ENCODE assay signal across 28 cellular contexts in the genomic region with DNA sequence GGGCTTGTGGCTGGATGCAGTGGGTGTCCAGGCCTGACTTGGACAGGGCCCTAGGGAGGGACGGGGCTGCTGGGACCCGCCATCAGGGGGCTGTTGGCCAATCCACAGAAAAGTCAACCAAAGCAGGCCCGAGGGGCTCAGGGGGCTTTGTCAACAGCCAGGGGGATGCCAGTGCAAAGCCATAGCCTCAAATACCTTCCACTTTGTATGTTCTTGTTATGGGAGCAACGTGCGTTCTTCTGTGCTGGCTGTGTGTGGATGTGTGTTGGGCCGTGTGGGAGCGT. TPM values are rescaled to one million over a fixed set of nuclear protein-coding genes. Genes with fewer than 3 reads are reported as not detected.
"Had no signal": no experiment of that assay in that cellular context is flagged by ENCODE, and none has a peak within 500 bp of the region (broad histone marks: within the 10 kb centered on the region; RNA-seq: fewer than 3 reads in every experiment).

No MANE protein-coding gene starts in this region.

- H3K4me1 ChIP-seq: colonic mucosa, heart right ventricle, left ventricle myocardium inferior, neural progenitor cell, psoas muscle, transverse colon, vagina had no signal

- H3K36me3 ChIP-seq: colonic mucosa, esophagus squamous epithelium, heart right ventricle, left ventricle myocardium inferior, lower lobe of right lung, neural progenitor cell, thoracic aorta, transverse colon, vagina had no signal

- H3K27ac ChIP-seq: colonic mucosa, esophagus squamous epithelium, heart right ventricle, left ventricle myocardium inferior, lower lobe of right lung, neural progenitor cell, psoas muscle, skin epidermis, thoracic aorta, transverse colon, vagina had no signal

- H3K4me3 ChIP-seq: colonic mucosa, esophagus squamous epithelium, heart right ventricle, left ventricle myocardium inferior, lower lobe of right lung, mucosa of descending colon, neural progenitor cell, psoas muscle, skin epidermis, thoracic aorta, transverse colon, vagina had no signal

- H3K9me3 ChIP-seq: colonic mucosa, esophagus squamous epithelium, heart right ventricle, left ventricle myocardium inferior, lower lobe of right lung, mucosa of descending colon, psoas muscle, thoracic aorta, transverse colon, vagina had no signal

- H3K27me3 ChIP-seq: colonic mucosa, transverse colon, vagina had no signal

- DNase-seq: colonic mucosa; dermis blood vessel endothelial cell; effector memory CD4-positive, alpha-beta T cell; erythroblast; esophagus squamous epithelium; foreskin melanocyte; glutamatergic neuron; heart right ventricle; hippocampal formation; left colon; left ventricle myocardium inferior; lower lobe of right lung; naive B cell; psoas muscle; stimulated activated CD4-positive, alpha-beta T cell treated with anti-CD3 and anti-CD28 coated beads, Interleukin-15, amount 100 ng/mL, for 24 hours; stimulated activated CD4-positive, alpha-beta T cell treated with anti-CD3 and anti-CD28 coated beads, Interleukin-2, amount 100 ng/mL, for 48 hours; stimulated activated naive B cell treated with anti-CD40 and anti-IgM and Interleukin-4, amounts not matched to agents 10 μg/mL and 1 μg/mL and 100 μg/mL, for 72 hours; transverse colon had no signal

- ATAC-seq: heart right ventricle; left colon; lower lobe of right lung; mucosa of descending colon; natural killer cell treated with Interleukin-12 subunit alpha and Interleukin-12 subunit beta and Interleukin-15 and Interleukin-18, amount 100 ng/mL, for 72 hours; psoas muscle; right cardiac atrium; stimulated activated naive B cell treated with anti-CD40 and anti-IgM and Interleukin-4, amounts not matched to agents 10 μg/mL and 1 μg/mL and 100 μg/mL, for 72 hours had no signal

RNA-seq across cellular contexts. Expression of gene WNT3A, which starts 40.3 kb away (rescaled TPM):
- total RNA-seq: colonic mucosa; dermis blood vessel endothelial cell; heart right ventricle; kidney epithelial cell; left ventricle myocardium inferior; mucosa of descending colon; natural killer cell treated with Interleukin-12 subunit alpha and Interleukin-12 subunit beta and Interleukin-15 and Interleukin-18, amount 100 ng/mL, for 72 hours; osteoblast; psoas muscle; renal cortical epithelial cell; right cardiac atrium; thoracic aorta; transverse colon; vagina had no signal
- polyA plus RNA-seq: heart right ventricle, psoas muscle, right cardiac atrium had no signal
